ENCODE assay signal across 9 cellular contexts in genomic region chr5:151427258-151427657, GRCh38. TPM values are rescaled to one million over a fixed set of nuclear protein-coding genes. Genes with fewer than 3 reads are reported as not detected.
DNase-seq lines count a peak whose midpoint lies in the region; ATAC-seq lines count a peak whose summit lies in the region.
"Had no signal": no experiment of that assay in that cellular context is flagged by ENCODE, and none has a peak within 500 bp of the region (broad histone marks: within the 10 kb centered on the region; RNA-seq: fewer than 3 reads in every experiment).

No MANE protein-coding gene starts in this region.

- H3K4me3 Mint-ChIP-seq in activated T-cell treated with anti-CD3 and anti-CD28 coated beads, Interleukin-2, amount 50 U/mL, for 72 hours, result no peak overlapping the region
- H3K4me3 Mint-ChIP-seq in activated T-cell treated with anti-CD3 and anti-CD28 coated beads, Interleukin-2, amount 50 U/mL, for 24 hours, result no peak overlapping the region
- no peak overlapping the region for H3K4me3 Mint-ChIP-seq in stimulated activated memory B cell treated with anti-CD40 and anti-IgM and Interleukin-4, amounts not matched to agents 10 μg/mL and 1 μg/mL and 100 μg/mL, for 72 hours
- no peak overlapping the region for H3K4me3 Mint-ChIP-seq in naive thymus-derived CD8-positive, alpha-beta T cell

- H3K4me1 Mint-ChIP-seq in activated T-cell treated with anti-CD3 and anti-CD28 coated beads, Interleukin-2, amount 50 U/mL, for 72 hours (ENCODE audit: low read depth), result no peaks in the 10 kb centered on the region
- H3K4me1 Mint-ChIP-seq in activated T-cell treated with anti-CD3 and anti-CD28 coated beads, Interleukin-2, amount 50 U/mL, for 24 hours (ENCODE audit: low read depth), result peaks cover 2% of the 10 kb centered on the region
- peaks cover 26% of the 10 kb centered on the region for H3K4me1 Mint-ChIP-seq in stimulated activated memory B cell treated with anti-CD40 and anti-IgM and Interleukin-4, amounts not matched to agents 10 μg/mL and 1 μg/mL and 100 μg/mL, for 72 hours
- peaks cover 0 to 5% (median 0%) of the 10 kb centered on the region in 4 donors for H3K4me1 Mint-ChIP-seq in naive thymus-derived CD8-positive, alpha-beta T cell

- ATAC-seq in activated T-cell treated with anti-CD3 and anti-CD28 coated beads, Interleukin-2, amount 50 U/mL, for 72 hours (replicated peaks in 1 of 2), result peak; percentile 32 to 51
- ATAC-seq in GM21786 (IDR thresholded peaks at IDR 0.05; ENCODE audit: unreplicated experiment) (peak; percentile 98), HG03460 (IDR thresholded peaks at IDR 0.05; ENCODE audit: unreplicated experiment) (peak; percentile 92)
- ATAC-seq in stimulated activated memory B cell treated with anti-CD40 and anti-IgM and Interleukin-4, amounts not matched to agents 10 μg/mL and 1 μg/mL and 100 μg/mL, for 72 hours, result peak; percentile 97
- no peak for ATAC-seq in naive thymus-derived CD8-positive, alpha-beta T cell

- POLR2A ChIA-PET in naive thymus-derived CD8-positive, alpha-beta T cell (lab: Charles Lee), result no interaction called here

- H3K27me3 Mint-ChIP-seq in activated T-cell treated with anti-CD3 and anti-CD28 coated beads, Interleukin-2, amount 50 U/mL, for 72 hours (ENCODE audit: low read depth), result peaks cover 13% of the 10 kb centered on the region
- H3K27me3 Mint-ChIP-seq in activated T-cell treated with anti-CD3 and anti-CD28 coated beads, Interleukin-2, amount 50 U/mL, for 24 hours, result peaks cover 19% of the 10 kb centered on the region
- peaks cover 20% of the 10 kb centered on the region for H3K27me3 Mint-ChIP-seq in stimulated activated memory B cell treated with anti-CD40 and anti-IgM and Interleukin-4, amounts not matched to agents 10 μg/mL and 1 μg/mL and 100 μg/mL, for 72 hours
- H3K27me3 Mint-ChIP-seq in naive thymus-derived CD8-positive, alpha-beta T cell, result peaks cover 7 to 42% (median 21%) of the 10 kb centered on the region in 5 donors

- intact Hi-C loops in posterior vena cava (cut with DNase I), result no loop called here

- H3K27ac Mint-ChIP-seq in activated T-cell treated with anti-CD3 and anti-CD28 coated beads, Interleukin-2, amount 50 U/mL, for 72 hours, result no peak overlapping the region
- no peak overlapping the region for H3K27ac Mint-ChIP-seq in activated T-cell treated with anti-CD3 and anti-CD28 coated beads, Interleukin-2, amount 50 U/mL, for 24 hours
- H3K27ac Mint-ChIP-seq in stimulated activated memory B cell treated with anti-CD40 and anti-IgM and Interleukin-4, amounts not matched to agents 10 μg/mL and 1 μg/mL and 100 μg/mL, for 72 hours, result peak overlapping the region; percentile 70
- H3K27ac Mint-ChIP-seq in naive thymus-derived CD8-positive, alpha-beta T cell, result no peak overlapping the region

- H3K36me3 Mint-ChIP-seq in activated T-cell treated with anti-CD3 and anti-CD28 coated beads, Interleukin-2, amount 50 U/mL, for 72 hours (ENCODE audit: insufficient read depth in 2 of 2), result no peaks in the 10 kb centered on the region
- H3K36me3 Mint-ChIP-seq in activated T-cell treated with anti-CD3 and anti-CD28 coated beads, Interleukin-2, amount 50 U/mL, for 24 hours (ENCODE audit: low read depth), result no peaks in the 10 kb centered on the region
- no peaks in the 10 kb centered on the region for H3K36me3 Mint-ChIP-seq in stimulated activated memory B cell treated with anti-CD40 and anti-IgM and Interleukin-4, amounts not matched to agents 10 μg/mL and 1 μg/mL and 100 μg/mL, for 72 hours
- peaks cover 0 to 3% (median 0%) of the 10 kb centered on the region in 3 donors for H3K36me3 Mint-ChIP-seq in naive thymus-derived CD8-positive, alpha-beta T cell

- DNase-seq in activated T-cell treated with anti-CD3 and anti-CD28 coated beads, Interleukin-2, amount 50 U/mL, for 72 hours, result peak in 1 of 2 donors; percentile 4
- no peak for DNase-seq in activated T-cell treated with anti-CD3 and anti-CD28 coated beads, Interleukin-2, amount 50 U/mL, for 24 hours
- DNase-seq in NCI-H1436 treated with DMSO at 0.1 percent for 48 hours (lab: John Stamatoyannopoulos, UW) (no peak), posterior vena cava (ENCODE audit: low spot score) (no peak)
- no peak for DNase-seq in naive thymus-derived CD8-positive, alpha-beta T cell
- DNase-seq: OCI-M1 had no signal

- H3K9me3 Mint-ChIP-seq in activated T-cell treated with anti-CD3 and anti-CD28 coated beads, Interleukin-2, amount 50 U/mL, for 72 hours, result no peaks in the 10 kb centered on the region
- no peaks in the 10 kb centered on the region for H3K9me3 Mint-ChIP-seq in activated T-cell treated with anti-CD3 and anti-CD28 coated beads, Interleukin-2, amount 50 U/mL, for 24 hours
- no peaks in the 10 kb centered on the region for H3K9me3 Mint-ChIP-seq in stimulated activated memory B cell treated with anti-CD40 and anti-IgM and Interleukin-4, amounts not matched to agents 10 μg/mL and 1 μg/mL and 100 μg/mL, for 72 hours
- peaks cover 0 to 2% (median 0%) of the 10 kb centered on the region in 9 donors for H3K9me3 Mint-ChIP-seq in naive thymus-derived CD8-positive, alpha-beta T cell

RNA-seq across cellular contexts. Expression of gene SLC36A1, which starts 20.1 kb away (rescaled TPM):
- total RNA-seq in activated T-cell treated with anti-CD3 and anti-CD28 coated beads, Interleukin-2, amount 50 U/mL, for 72 hours, result 1 to 10 TPM; 3.4 to 5.8 TPM
- 10 to 100 TPM; 15.3 to 15.6 TPM for total RNA-seq in posterior vena cava
- total RNA-seq in naive thymus-derived CD8-positive, alpha-beta T cell, result 1 to 10 TPM; 4.8 to 5.6 TPM
- polyA plus RNA-seq in naive thymus-derived CD8-positive, alpha-beta T cell, result 1 to 10 TPM in 1 of 3 donors, under 1 TPM in 2; 0.61 to 1.6 (median 0.81) TPM

Comparison
In these comparisons a context has a peak if more than half of its experiments do, and no peak if none do; other contexts are left out.
1. ATAC-seq: peak in activated T-cell treated with anti-CD3 and anti-CD28 coated beads, Interleukin-2, amount 50 U/mL, for 72 hours (2 of 2), GM21786 (single experiment), HG03460 (single experiment) and stimulated activated memory B cell treated with anti-CD40 and anti-IgM and Interleukin-4, amounts not matched to agents 10 μg/mL and 1 μg/mL and 100 μg/mL, for 72 hours (single experiment); none in naive thymus-derived CD8-positive, alpha-beta T cell (0 of 2).